Comparison of ENCODE assay signal across 14 cellular contexts in the genomic region with DNA sequence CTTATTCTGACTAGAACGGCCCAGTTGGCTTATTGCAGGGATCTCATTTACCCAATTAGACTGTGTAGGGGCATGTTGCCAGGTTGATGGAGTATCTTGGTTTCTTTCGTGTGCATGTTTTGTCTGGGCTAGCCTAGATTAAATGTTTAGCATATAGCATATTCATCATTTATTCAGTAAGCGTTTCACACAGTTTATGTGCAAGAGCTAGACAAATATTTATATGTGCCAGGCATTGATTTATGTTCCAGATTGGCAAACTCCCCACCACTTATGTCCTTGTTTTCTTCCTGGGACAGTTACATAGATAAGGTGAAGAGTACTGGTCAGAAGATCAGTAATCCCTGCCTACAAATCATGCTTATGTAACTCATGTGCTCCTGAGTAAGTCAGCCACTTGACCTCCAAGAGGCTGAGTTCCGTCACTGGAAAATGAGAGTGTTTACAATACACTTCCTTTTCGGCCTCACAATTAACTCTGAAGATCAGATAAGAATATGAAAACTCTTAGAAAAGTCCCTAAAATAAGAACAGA. TPM values are rescaled to one million over a fixed set of nuclear protein-coding genes. Genes with fewer than 3 reads are reported as not detected.
DNase-seq lines count a peak whose midpoint lies in the region; ATAC-seq and TF ChIP-seq lines count a peak whose summit lies in the region.
"Had no signal": no experiment of that assay in that cellular context is flagged by ENCODE, and none has a peak within 500 bp of the region (broad histone marks: within the 10 kb centered on the region; RNA-seq: fewer than 3 reads in every experiment).

No MANE protein-coding gene starts in this region.

- H3K4me1 ChIP-seq in mucosa of descending colon (ENCODE audit: low read depth) (no peaks in the 10 kb centered on the region), neuronal stem cell (ENCODE audit: control insufficient read depth in 2 of 2, insufficient read depth in 1 of 2, low read depth in 1 of 2, low read length in 2 of 2) (no peaks in the 10 kb centered on the region)
- H3K4me1 ChIP-seq: BLaER1 treated with 17β-estradiol and CSF1 and Interleukin-3, amounts not matched to agents 10 nM and 100 nM had no signal

- no peak overlapping the region for H2AK5ac ChIP-seq in neuronal stem cell (ENCODE audit: low read depth, low read length)

- H2BK15ac ChIP-seq in neuronal stem cell (ENCODE audit: low read length): no peak overlapping the region

- H3K4me2 ChIP-seq in neuronal stem cell (ENCODE audit: insufficient read depth, low read length, poor library complexity, severe bottlenecking): no peak overlapping the region
- H3K4me2 ChIP-seq: BLaER1 treated with 17β-estradiol and CSF1 and Interleukin-3, amounts not matched to agents 10 nM and 100 nM had no signal

- no peak overlapping the region for H3K23ac ChIP-seq in neuronal stem cell (ENCODE audit: low read depth, low read length, poor library complexity)

- H3K18ac ChIP-seq in neuronal stem cell (ENCODE audit: low read length): no peak overlapping the region

- DNase-seq in COLO829 (ENCODE audit: low spot score) (peak; percentile 86), NCI-H2196 treated with DMSO at 0.1 percent for 48 hours (lab: John Stamatoyannopoulos, UW; ENCODE audit: unreplicated experiment) (peak; percentile 11), fibroblast of mammary gland (ENCODE audit: low read depth) (peak; percentile 13), mucosa of descending colon (peak in 1 of 3 donors; percentile 22), COR-L47 (lab: John Stamatoyannopoulos, UW) (no peak), neuronal stem cell (ENCODE audit: low spot score) (no peak), NCI-H226 (no peak)
- no peak for DNase-seq in activated CD4-positive, alpha-beta T cell treated with anti-CD3 and anti-CD28 coated beads, Interleukin-2, amount 50 U/mL, for 1 hour
- DNase-seq: activated CD4-positive, alpha-beta T cell treated with anti-CD3 and anti-CD28 coated beads, Interleukin-2, amount 50 U/mL, for 48 hours; activated naive CD4-positive, alpha-beta T cell treated with anti-CD3 and anti-CD28 coated beads, Interleukin-2, amount 10 ng/mL, durations not matched to agents 7 days and 5 days; head of caudate nucleus; NCI-H146; small intestine had no signal

- ATAC-seq in mucosa of descending colon: peak; percentile 11

- TF ChIP-seq CTCF in fibroblast of mammary gland (conservative IDR thresholded peaks at IDR 0.05; ENCODE audit: control insufficient read depth, insufficient read depth, low read depth, low read length) (no peak), mucosa of descending colon (IDR thresholded peaks at IDR 0.05) (no peak)

- no peak overlapping the region for H3K4ac ChIP-seq in neuronal stem cell (ENCODE audit: low read length)

- intact Hi-C loops in mucosa of descending colon (cut with DNase I, micrococcal nuclease): no loop called here

- H2BK5ac ChIP-seq in neuronal stem cell (ENCODE audit: low read length): no peak overlapping the region

- H2BK12ac ChIP-seq in neuronal stem cell (ENCODE audit: low read length): no peak overlapping the region

- no peak overlapping the region for H2BK120ac ChIP-seq in neuronal stem cell (ENCODE audit: low read depth, low read length)

- no CpG with 5 or more reads among the region's 5 CpGs for WGBS in neuronal stem cell (ENCODE audit: extremely low coverage in 2 of 2, insufficient read length in 2 of 2, insufficient replicate concordance in 1 of 2), 2 donors

- no peaks in the 10 kb centered on the region for H3K27me3 ChIP-seq in neuronal stem cell (ENCODE audit: control insufficient read depth in 3 of 3, insufficient read depth in 3 of 3, low read depth in 1 of 3, low read length in 3 of 3)
- H3K27me3 ChIP-seq: BLaER1 treated with 17β-estradiol and CSF1 and Interleukin-3, amounts not matched to agents 10 nM and 100 nM had no signal

- H3K9ac ChIP-seq in neuronal stem cell (ENCODE audit: low read depth, low read length, poor library complexity): no peak overlapping the region
- H3K9ac ChIP-seq: BLaER1 treated with 17β-estradiol and CSF1 and Interleukin-3, amounts not matched to agents 10 nM and 100 nM had no signal

- no peak overlapping the region for H4K8ac ChIP-seq in neuronal stem cell (ENCODE audit: low read depth, low read length)

- H3K79me1 ChIP-seq in neuronal stem cell (ENCODE audit: low read depth, low read length): peaks cover 1% of the 10 kb centered on the region

- no peak overlapping the region for H3K4me3 ChIP-seq in fibroblast of mammary gland (ENCODE audit: control insufficient read depth, low read depth, low read length)
- no peak overlapping the region for H3K4me3 ChIP-seq in mucosa of descending colon
- H3K4me3 ChIP-seq in neuronal stem cell (ENCODE audit: low read length in 2 of 2): no peak overlapping the region
- H3K4me3 ChIP-seq: BLaER1 treated with 17β-estradiol and CSF1 and Interleukin-3, amounts not matched to agents 10 nM and 100 nM had no signal

- no peak overlapping the region for H4K91ac ChIP-seq in neuronal stem cell (ENCODE audit: low read depth, low read length, poor library complexity)

- H2AFZ ChIP-seq in neuronal stem cell (ENCODE audit: low read length): no peak overlapping the region

- H3K27ac ChIP-seq in neuronal stem cell (replicated peaks; ENCODE audit: low read length): no peak overlapping the region
- H3K27ac ChIP-seq: BLaER1 treated with 17β-estradiol and CSF1 and Interleukin-3, amounts not matched to agents 10 nM and 100 nM had no signal

- H3K36me3 ChIP-seq in mucosa of descending colon (ENCODE audit: low read depth): no peaks in the 10 kb centered on the region
- H3K36me3 ChIP-seq in neuronal stem cell (replicated peaks in 1 of 2; ENCODE audit: control insufficient read depth in 2 of 2, insufficient read depth in 2 of 2, low read length in 2 of 2): peaks cover 0 to 95% of the 10 kb centered on the region in 2 donors

- H3K14ac ChIP-seq in neuronal stem cell (ENCODE audit: low read length): no peak overlapping the region

- no peaks in the 10 kb centered on the region for H3K9me3 ChIP-seq in mucosa of descending colon
- no peaks in the 10 kb centered on the region for H3K9me3 ChIP-seq in neuronal stem cell (replicated peaks in 1 of 2; ENCODE audit: control insufficient read depth in 2 of 2, insufficient read depth in 1 of 2, low read depth in 1 of 2, low read length in 2 of 2)
- H3K9me3 ChIP-seq: BLaER1 treated with 17β-estradiol and CSF1 and Interleukin-3, amounts not matched to agents 10 nM and 100 nM had no signal

RNA-seq across cellular contexts. Expression of a gene that starts 57.2 kb away (rescaled TPM):
- total RNA-seq in mucosa of descending colon: 10 to 100 TPM; 31.9 to 54.2 (median 46.0) TPM
- 42.1 TPM for polyA plus RNA-seq in neuronal stem cell (2013, experiment 1 of 2)
- polyA plus RNA-seq in neuronal stem cell (2013, experiment 2 of 2): 41.9 TPM

Comparison
In these comparisons a context has a peak if more than half of its experiments do, and no peak if none do; other contexts are left out.
1. DNase-seq: peak in COLO829 (single experiment), NCI-H2196 treated with DMSO at 0.1 percent for 48 hours (single experiment) and fibroblast of mammary gland (single experiment); none in COR-L47 (single experiment), neuronal stem cell (single experiment), NCI-H226 (single experiment) and activated CD4-positive, alpha-beta T cell treated with anti-CD3 and anti-CD28 coated beads, Interleukin-2, amount 50 U/mL, for 1 hour (single experiment).